ENCODE assay signal across 1 cellular context in genomic region chr1:8874230-8875201, GRCh38.
TF ChIP-seq lines count a peak whose summit lies in the region.

No MANE protein-coding gene starts in this region.

TF ChIP-seq in GM12878, 131 proteins besides CTCF, POLR2A, EP300 and RAD21:
- no peak for TF ChIP-seq SREBF2 (IDR thresholded peaks at IDR 0.05; ENCODE audit: low read length)
- no peak for TF ChIP-seq E4F1 (IDR thresholded peaks at IDR 0.05; ENCODE audit: borderline replicate concordance, partially characterized antibody)
- no peak for TF ChIP-seq HCFC1 (IDR thresholded peaks at IDR 0.05; ENCODE audit: low read length)
- TF ChIP-seq GATAD2B (conservative IDR thresholded peaks at IDR 0.05; ENCODE audit: low read depth): no peak
- TF ChIP-seq IKZF1 (conservative IDR thresholded peaks at IDR 0.05): 0 out of 2 replicates have a peak, but pooled peaks have one; percentile 5
- no peak for TF ChIP-seq CHD4 (IDR thresholded peaks at IDR 0.05)
- no peak for TF ChIP-seq HDAC2 (IDR thresholded peaks at IDR 0.05)
- 0 out of 2 replicates have a peak, but pooled peaks have one; percentile 11 for TF ChIP-seq POLR2AphosphoS2 (IDR thresholded peaks at IDR 0.05; ENCODE audit: low read depth, low read length)
- 0 out of 2 replicates have a peak, but pooled peaks have one; percentile 38 for TF ChIP-seq SMAD5 (IDR thresholded peaks at IDR 0.05; ENCODE audit: low read depth)
- TF ChIP-seq CEBPB (IDR thresholded peaks at IDR 0.05; ENCODE audit: borderline replicate concordance in 1 of 2, low read depth in 2 of 2, low read length in 2 of 2): no peak
- no peak for TF ChIP-seq ZBTB4 (CRISPR knock-in tag; IDR thresholded peaks at IDR 0.05)
- TF ChIP-seq USF1 (IDR thresholded peaks at IDR 0.05; ENCODE audit: borderline replicate concordance, extremely low read length, insufficient read depth, low read depth, low read length): no peak
- peak; percentile 36; the same call in 1 of the 2 replicates for TF ChIP-seq HDGF (IDR thresholded peaks at IDR 0.05)
- TF ChIP-seq BHLHE40 (IDR thresholded peaks at IDR 0.05; ENCODE audit: borderline replicate concordance in 1 of 2, low read depth in 2 of 2, low read length in 1 of 2): no peak
- TF ChIP-seq TBL1XR1 (IDR thresholded peaks at IDR 0.05; ENCODE audit: low read depth, low read length): no peak
- TF ChIP-seq KAT2A (conservative IDR thresholded peaks at IDR 0.05; ENCODE audit: control insufficient read depth, low read depth, low read length): no peak
- no peak for TF ChIP-seq CBFB (IDR thresholded peaks at IDR 0.05; ENCODE audit: low read depth)
- TF ChIP-seq HSF1 (IDR thresholded peaks at IDR 0.05; ENCODE audit: low read depth, low read length): no peak
- no peak for TF ChIP-seq RELB (IDR thresholded peaks at IDR 0.05; ENCODE audit: low read depth)
- peak; percentile 55 for TF ChIP-seq MLLT1 (IDR thresholded peaks at IDR 0.05)
- TF ChIP-seq SP1 (IDR thresholded peaks at IDR 0.05; ENCODE audit: low read depth, low read length): no peak
- no peak for TF ChIP-seq TCF7 (IDR thresholded peaks at IDR 0.05; ENCODE audit: borderline replicate concordance)
- TF ChIP-seq FOXM1 (IDR thresholded peaks at IDR 0.05; ENCODE audit: low read depth, low read length): no peak
- TF ChIP-seq ESRRA (IDR thresholded peaks at IDR 0.05; ENCODE audit: low read length): no peak
- TF ChIP-seq POLR2AphosphoS5 (IDR thresholded peaks at IDR 0.05; ENCODE audit: low read length): no peak; the same call in 1 of the 2 replicates
- no peak for TF ChIP-seq IKZF2 (IDR thresholded peaks at IDR 0.05)
- no peak for TF ChIP-seq SMARCA5 (IDR thresholded peaks at IDR 0.05)
- no peak for TF ChIP-seq SKIL (IDR thresholded peaks at IDR 0.05; ENCODE audit: low read depth, poor library complexity, severe bottlenecking)
- no peak for TF ChIP-seq RAD51 (IDR thresholded peaks at IDR 0.05)
- TF ChIP-seq PBX3 (IDR thresholded peaks at IDR 0.05; ENCODE audit: insufficient replicate concordance, low read depth, low read length): no peak
- no peak for TF ChIP-seq LARP7 (IDR thresholded peaks at IDR 0.05)
